ENCODE assay signal across 1 cellular context in the genomic region with DNA sequence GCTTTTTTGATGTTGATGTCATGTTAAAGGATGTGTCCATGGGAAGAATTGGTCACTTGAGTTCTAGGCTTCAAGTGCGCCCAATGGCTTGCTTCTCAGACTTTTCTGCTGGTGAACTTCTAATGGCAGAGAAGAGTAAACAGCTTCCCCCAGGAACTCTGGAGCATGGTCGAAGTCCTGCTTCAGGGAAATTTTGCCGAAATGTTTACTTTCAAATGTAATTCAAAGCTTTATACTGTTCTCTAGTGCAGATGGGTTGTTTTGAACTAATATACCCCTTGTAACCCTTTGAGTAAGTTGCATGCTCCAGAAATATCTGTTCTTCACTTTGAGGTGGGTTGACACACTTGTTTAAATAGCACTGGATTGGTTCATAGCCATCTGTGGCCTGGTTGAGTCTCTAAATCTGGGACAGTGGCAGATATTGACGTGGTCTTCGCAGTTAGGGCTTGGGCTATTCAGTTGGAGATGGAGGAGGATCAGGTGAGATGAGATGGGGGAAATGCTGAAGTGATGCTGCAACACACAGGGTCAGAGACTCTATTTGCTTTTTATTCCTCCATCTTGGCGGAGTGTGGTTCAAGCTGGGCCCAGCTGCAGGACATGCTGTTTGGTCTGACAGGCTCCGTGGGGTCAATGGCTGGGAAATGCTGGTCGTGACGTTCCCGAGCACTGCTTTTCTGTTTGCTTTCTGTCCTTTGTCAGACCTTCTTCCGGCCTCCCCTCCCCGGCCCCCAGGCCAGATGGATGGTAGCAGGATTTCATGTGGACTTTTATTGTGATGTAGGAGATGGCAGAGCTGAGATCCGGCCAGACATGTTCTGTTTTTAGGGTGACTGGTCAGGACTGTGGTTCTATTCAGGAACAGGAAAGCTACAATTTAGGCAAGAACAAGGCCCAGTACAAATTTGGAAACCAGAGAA.
TF ChIP-seq lines count a peak whose summit lies in the region.

No MANE protein-coding gene starts in this region.

TF ChIP-seq in HepG2, 621 proteins besides CTCF, POLR2A, EP300 and RAD21 (continued from another document):
- TF ChIP-seq HDAC6 (IDR thresholded peaks at IDR 0.05; ENCODE audit: low read depth, low read length) (no peak), ZNF773 (CRISPR knock-in tag; IDR thresholded peaks at IDR 0.05; ENCODE audit: borderline replicate concordance) (no peak), RFXANK (CRISPR knock-in tag; IDR thresholded peaks at IDR 0.05) (no peak), ASH2L (IDR thresholded peaks at IDR 0.05; ENCODE audit: insufficient read length, low read depth, low read length) (peak; percentile 16), ZNF549 (CRISPR knock-in tag; IDR thresholded peaks at IDR 0.05) (no peak), RARA (CRISPR knock-in tag; IDR thresholded peaks at IDR 0.05) (no peak), NR2F1 (CRISPR knock-in tag; IDR thresholded peaks at IDR 0.05) (no peak), TRIM24 (CRISPR knock-in tag; IDR thresholded peaks at IDR 0.05) (no peak), ZNF496 (CRISPR knock-in tag; IDR thresholded peaks at IDR 0.05; ENCODE audit: insufficient replicate concordance) (no peak), HNF4A (CRISPR knock-in tag; IDR thresholded peaks at IDR 0.05) (peak; percentile 41; the same call in 1 of the 2 replicates), ZNF205 (CRISPR knock-in tag; IDR thresholded peaks at IDR 0.05) (no peak), CREM (IDR thresholded peaks at IDR 0.05) (no peak), CREM (CRISPR knock-in tag; IDR thresholded peaks at IDR 0.05) (no peak), JDP2 (CRISPR knock-in tag; IDR thresholded peaks at IDR 0.05; ENCODE audit: borderline replicate concordance) (no peak), ZNF562 (CRISPR knock-in tag; IDR thresholded peaks at IDR 0.05; ENCODE audit: borderline replicate concordance) (no peak), ZSCAN20 (CRISPR knock-in tag; IDR thresholded peaks at IDR 0.05; ENCODE audit: borderline replicate concordance) (no peak), SRSF9 (IDR thresholded peaks at IDR 0.05; ENCODE audit: borderline replicate concordance, insufficient read depth, low read depth, low read length, poor library complexity, severe bottlenecking) (no peak), ZNF484 (CRISPR knock-in tag; IDR thresholded peaks at IDR 0.05; ENCODE audit: borderline replicate concordance, low read depth) (no peak), ZFP82 (CRISPR knock-in tag; IDR thresholded peaks at IDR 0.05; ENCODE audit: borderline replicate concordance) (no peak), ZNF644 (CRISPR knock-in tag; IDR thresholded peaks at IDR 0.05; ENCODE audit: low read depth) (peak; percentile 37; the same call in 1 of the 2 replicates)
- TF ChIP-seq, protein P1, sequence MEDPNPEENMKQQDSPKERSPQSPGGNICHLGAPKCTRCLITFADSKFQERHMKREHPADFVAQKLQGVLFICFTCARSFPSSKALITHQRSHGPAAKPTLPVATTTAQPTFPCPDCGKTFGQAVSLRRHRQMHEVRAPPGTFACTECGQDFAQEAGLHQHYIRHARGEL (CRISPR knock-in tag; IDR thresholded peaks at IDR 0.05): no peak
- TF ChIP-seq, protein P2, sequence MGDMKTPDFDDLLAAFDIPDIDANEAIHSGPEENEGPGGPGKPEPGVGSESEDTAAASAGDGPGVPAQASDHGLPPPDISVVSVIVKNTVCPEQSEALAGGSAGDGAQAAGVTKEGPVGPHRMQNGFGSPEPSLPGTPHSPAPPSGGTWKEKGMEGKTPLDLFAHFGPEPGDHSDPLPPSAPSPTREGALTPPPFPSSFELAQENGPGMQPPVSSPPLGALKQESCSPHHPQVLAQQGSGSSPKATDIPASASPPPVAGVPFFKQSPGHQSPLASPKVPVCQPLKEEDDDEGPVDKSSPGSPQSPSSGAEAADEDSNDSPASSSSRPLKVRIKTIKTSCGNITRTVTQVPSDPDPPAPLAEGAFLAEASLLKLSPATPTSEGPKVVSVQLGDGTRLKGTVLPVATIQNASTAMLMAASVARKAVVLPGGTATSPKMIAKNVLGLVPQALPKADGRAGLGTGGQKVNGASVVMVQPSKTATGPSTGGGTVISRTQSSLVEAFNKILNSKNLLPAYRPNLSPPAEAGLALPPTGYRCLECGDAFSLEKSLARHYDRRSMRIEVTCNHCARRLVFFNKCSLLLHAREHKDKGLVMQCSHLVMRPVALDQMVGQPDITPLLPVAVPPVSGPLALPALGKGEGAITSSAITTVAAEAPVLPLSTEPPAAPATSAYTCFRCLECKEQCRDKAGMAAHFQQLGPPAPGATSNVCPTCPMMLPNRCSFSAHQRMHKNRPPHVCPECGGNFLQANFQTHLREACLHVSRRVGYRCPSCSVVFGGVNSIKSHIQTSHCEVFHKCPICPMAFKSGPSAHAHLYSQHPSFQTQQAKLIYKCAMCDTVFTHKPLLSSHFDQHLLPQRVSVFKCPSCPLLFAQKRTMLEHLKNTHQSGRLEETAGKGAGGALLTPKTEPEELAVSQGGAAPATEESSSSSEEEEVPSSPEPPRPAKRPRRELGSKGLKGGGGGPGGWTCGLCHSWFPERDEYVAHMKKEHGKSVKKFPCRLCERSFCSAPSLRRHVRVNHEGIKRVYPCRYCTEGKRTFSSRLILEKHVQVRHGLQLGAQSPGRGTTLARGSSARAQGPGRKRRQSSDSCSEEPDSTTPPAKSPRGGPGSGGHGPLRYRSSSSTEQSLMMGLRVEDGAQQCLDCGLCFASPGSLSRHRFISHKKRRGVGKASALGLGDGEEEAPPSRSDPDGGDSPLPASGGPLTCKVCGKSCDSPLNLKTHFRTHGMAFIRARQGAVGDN (CRISPR knock-in tag; IDR thresholded peaks at IDR 0.05): peak; percentile 33
- TF ChIP-seq, protein P3, sequence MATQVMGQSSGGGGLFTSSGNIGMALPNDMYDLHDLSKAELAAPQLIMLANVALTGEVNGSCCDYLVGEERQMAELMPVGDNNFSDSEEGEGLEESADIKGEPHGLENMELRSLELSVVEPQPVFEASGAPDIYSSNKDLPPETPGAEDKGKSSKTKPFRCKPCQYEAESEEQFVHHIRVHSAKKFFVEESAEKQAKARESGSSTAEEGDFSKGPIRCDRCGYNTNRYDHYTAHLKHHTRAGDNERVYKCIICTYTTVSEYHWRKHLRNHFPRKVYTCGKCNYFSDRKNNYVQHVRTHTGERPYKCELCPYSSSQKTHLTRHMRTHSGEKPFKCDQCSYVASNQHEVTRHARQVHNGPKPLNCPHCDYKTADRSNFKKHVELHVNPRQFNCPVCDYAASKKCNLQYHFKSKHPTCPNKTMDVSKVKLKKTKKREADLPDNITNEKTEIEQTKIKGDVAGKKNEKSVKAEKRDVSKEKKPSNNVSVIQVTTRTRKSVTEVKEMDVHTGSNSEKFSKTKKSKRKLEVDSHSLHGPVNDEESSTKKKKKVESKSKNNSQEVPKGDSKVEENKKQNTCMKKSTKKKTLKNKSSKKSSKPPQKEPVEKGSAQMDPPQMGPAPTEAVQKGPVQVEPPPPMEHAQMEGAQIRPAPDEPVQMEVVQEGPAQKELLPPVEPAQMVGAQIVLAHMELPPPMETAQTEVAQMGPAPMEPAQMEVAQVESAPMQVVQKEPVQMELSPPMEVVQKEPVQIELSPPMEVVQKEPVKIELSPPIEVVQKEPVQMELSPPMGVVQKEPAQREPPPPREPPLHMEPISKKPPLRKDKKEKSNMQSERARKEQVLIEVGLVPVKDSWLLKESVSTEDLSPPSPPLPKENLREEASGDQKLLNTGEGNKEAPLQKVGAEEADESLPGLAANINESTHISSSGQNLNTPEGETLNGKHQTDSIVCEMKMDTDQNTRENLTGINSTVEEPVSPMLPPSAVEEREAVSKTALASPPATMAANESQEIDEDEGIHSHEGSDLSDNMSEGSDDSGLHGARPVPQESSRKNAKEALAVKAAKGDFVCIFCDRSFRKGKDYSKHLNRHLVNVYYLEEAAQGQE (IDR thresholded peaks at IDR 0.05; ENCODE audit: borderline replicate concordance in 1 of 2, low read depth in 1 of 2, low read length in 2 of 2): no peak
- TF ChIP-seq, protein P4, sequence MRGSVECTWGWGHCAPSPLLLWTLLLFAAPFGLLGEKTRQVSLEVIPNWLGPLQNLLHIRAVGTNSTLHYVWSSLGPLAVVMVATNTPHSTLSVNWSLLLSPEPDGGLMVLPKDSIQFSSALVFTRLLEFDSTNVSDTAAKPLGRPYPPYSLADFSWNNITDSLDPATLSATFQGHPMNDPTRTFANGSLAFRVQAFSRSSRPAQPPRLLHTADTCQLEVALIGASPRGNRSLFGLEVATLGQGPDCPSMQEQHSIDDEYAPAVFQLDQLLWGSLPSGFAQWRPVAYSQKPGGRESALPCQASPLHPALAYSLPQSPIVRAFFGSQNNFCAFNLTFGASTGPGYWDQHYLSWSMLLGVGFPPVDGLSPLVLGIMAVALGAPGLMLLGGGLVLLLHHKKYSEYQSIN (CRISPR knock-in tag; IDR thresholded peaks at IDR 0.05; ENCODE audit: borderline replicate concordance): no peak
- TF ChIP-seq, protein P5, sequence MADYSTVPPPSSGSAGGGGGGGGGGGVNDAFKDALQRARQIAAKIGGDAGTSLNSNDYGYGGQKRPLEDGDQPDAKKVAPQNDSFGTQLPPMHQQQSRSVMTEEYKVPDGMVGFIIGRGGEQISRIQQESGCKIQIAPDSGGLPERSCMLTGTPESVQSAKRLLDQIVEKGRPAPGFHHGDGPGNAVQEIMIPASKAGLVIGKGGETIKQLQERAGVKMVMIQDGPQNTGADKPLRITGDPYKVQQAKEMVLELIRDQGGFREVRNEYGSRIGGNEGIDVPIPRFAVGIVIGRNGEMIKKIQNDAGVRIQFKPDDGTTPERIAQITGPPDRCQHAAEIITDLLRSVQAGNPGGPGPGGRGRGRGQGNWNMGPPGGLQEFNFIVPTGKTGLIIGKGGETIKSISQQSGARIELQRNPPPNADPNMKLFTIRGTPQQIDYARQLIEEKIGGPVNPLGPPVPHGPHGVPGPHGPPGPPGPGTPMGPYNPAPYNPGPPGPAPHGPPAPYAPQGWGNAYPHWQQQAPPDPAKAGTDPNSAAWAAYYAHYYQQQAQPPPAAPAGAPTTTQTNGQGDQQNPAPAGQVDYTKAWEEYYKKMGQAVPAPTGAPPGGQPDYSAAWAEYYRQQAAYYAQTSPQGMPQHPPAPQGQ (CRISPR knock-in tag; IDR thresholded peaks at IDR 0.05; ENCODE audit: borderline replicate concordance): no peak
- TF ChIP-seq, protein P6, sequence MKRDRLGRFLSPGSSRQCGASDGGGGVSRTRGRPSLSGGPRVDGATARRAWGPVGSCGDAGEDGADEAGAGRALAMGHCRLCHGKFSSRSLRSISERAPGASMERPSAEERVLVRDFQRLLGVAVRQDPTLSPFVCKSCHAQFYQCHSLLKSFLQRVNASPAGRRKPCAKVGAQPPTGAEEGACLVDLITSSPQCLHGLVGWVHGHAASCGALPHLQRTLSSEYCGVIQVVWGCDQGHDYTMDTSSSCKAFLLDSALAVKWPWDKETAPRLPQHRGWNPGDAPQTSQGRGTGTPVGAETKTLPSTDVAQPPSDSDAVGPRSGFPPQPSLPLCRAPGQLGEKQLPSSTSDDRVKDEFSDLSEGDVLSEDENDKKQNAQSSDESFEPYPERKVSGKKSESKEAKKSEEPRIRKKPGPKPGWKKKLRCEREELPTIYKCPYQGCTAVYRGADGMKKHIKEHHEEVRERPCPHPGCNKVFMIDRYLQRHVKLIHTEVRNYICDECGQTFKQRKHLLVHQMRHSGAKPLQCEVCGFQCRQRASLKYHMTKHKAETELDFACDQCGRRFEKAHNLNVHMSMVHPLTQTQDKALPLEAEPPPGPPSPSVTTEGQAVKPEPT (CRISPR knock-in tag; IDR thresholded peaks at IDR 0.05; ENCODE audit: low read depth): no peak
- TF ChIP-seq, protein P7, sequence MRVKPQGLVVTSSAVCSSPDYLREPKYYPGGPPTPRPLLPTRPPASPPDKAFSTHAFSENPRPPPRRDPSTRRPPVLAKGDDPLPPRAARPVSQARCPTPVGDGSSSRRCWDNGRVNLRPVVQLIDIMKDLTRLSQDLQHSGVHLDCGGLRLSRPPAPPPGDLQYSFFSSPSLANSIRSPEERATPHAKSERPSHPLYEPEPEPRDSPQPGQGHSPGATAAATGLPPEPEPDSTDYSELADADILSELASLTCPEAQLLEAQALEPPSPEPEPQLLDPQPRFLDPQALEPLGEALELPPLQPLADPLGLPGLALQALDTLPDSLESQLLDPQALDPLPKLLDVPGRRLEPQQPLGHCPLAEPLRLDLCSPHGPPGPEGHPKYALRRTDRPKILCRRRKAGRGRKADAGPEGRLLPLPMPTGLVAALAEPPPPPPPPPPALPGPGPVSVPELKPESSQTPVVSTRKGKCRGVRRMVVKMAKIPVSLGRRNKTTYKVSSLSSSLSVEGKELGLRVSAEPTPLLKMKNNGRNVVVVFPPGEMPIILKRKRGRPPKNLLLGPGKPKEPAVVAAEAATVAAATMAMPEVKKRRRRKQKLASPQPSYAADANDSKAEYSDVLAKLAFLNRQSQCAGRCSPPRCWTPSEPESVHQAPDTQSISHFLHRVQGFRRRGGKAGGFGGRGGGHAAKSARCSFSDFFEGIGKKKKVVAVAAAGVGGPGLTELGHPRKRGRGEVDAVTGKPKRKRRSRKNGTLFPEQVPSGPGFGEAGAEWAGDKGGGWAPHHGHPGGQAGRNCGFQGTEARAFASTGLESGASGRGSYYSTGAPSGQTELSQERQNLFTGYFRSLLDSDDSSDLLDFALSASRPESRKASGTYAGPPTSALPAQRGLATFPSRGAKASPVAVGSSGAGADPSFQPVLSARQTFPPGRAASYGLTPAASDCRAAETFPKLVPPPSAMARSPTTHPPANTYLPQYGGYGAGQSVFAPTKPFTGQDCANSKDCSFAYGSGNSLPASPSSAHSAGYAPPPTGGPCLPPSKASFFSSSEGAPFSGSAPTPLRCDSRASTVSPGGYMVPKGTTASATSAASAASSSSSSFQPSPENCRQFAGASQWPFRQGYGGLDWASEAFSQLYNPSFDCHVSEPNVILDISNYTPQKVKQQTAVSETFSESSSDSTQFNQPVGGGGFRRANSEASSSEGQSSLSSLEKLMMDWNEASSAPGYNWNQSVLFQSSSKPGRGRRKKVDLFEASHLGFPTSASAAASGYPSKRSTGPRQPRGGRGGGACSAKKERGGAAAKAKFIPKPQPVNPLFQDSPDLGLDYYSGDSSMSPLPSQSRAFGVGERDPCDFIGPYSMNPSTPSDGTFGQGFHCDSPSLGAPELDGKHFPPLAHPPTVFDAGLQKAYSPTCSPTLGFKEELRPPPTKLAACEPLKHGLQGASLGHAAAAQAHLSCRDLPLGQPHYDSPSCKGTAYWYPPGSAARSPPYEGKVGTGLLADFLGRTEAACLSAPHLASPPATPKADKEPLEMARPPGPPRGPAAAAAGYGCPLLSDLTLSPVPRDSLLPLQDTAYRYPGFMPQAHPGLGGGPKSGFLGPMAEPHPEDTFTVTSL (CRISPR knock-in tag; IDR thresholded peaks at IDR 0.05; ENCODE audit: borderline replicate concordance): peak; percentile 29; the same call in 1 of the 2 replicates
- TF ChIP-seq, protein P8, sequence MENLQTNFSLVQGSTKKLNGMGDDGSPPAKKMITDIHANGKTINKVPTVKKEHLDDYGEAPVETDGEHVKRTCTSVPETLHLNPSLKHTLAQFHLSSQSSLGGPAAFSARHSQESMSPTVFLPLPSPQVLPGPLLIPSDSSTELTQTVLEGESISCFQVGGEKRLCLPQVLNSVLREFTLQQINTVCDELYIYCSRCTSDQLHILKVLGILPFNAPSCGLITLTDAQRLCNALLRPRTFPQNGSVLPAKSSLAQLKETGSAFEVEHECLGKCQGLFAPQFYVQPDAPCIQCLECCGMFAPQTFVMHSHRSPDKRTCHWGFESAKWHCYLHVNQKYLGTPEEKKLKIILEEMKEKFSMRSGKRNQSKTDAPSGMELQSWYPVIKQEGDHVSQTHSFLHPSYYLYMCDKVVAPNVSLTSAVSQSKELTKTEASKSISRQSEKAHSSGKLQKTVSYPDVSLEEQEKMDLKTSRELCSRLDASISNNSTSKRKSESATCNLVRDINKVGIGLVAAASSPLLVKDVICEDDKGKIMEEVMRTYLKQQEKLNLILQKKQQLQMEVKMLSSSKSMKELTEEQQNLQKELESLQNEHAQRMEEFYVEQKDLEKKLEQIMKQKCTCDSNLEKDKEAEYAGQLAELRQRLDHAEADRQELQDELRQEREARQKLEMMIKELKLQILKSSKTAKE (CRISPR knock-in tag; IDR thresholded peaks at IDR 0.05; ENCODE audit: borderline replicate concordance): no peak
